Comparison of ENCODE assay signal across 20 cellular contexts in genomic region chr1:75548721-75549480, GRCh38.
DNase-seq lines count a peak whose midpoint lies in the region; ATAC-seq, FAIRE-seq and TF ChIP-seq lines count a peak whose summit lies in the region.
"Had no signal": no experiment of that assay in that cellular context is flagged by ENCODE, and none has a peak within 500 bp of the region (broad histone marks: within the 10 kb centered on the region; RNA-seq: fewer than 3 reads in every experiment).

No MANE protein-coding gene starts in this region.

- peak overlapping the region; percentile 40 for H3K4me2 ChIP-seq in endothelial cell of umbilical vein (ENCODE audit: insufficient read depth, low read length)
- H3K4me2 ChIP-seq: KMS-11 had no signal

- H3K4me1 ChIP-seq in endothelial cell of umbilical vein (ENCODE audit: control insufficient read depth, extremely low read depth, insufficient read depth, low read length) (peaks cover 30% of the 10 kb centered on the region), pancreas (no peaks in the 10 kb centered on the region)
- H3K4me1 ChIP-seq: Caco-2 had no signal

- CTCF ChIA-PET in endothelial cell of umbilical vein (lab: Charles Lee), result interaction anchor here (1.0 to 2.9 kb wide), 10 partner anchors 10 to 316 kb away, joined by 3 to 7 read pairs (median 4); no protein-coding TSS in a partner anchor

- no peaks in the 10 kb centered on the region for H4K20me1 ChIP-seq in endothelial cell of umbilical vein (replicated peaks; ENCODE audit: control insufficient read depth, extremely low read depth, insufficient read depth, low read length)

- TF ChIP-seq POLR2A in endothelial cell of umbilical vein (IDR thresholded peaks at IDR 0.05; ENCODE audit: low read depth, low read length), result no peak

- DNase-seq in NCI-H226 (peak; percentile 35), WERI-Rb-1 (no peak), endothelial cell of umbilical vein (ENCODE audit: low read depth, low spot score) (peak; percentile 86), pancreas (no peak), NCI-H146 treated with DMSO at 0.1 percent for 48 hours (lab: John Stamatoyannopoulos, UW; ENCODE audit: unreplicated experiment) (no peak), glomerular visceral epithelial cell (ENCODE audit: extremely low spot score) (no peak), head of caudate nucleus (no peak)
- DNase-seq: Caco-2, DMS53, GM23248, HCEC 1CT, MM.1S, NCI-H1092 treated with DMSO at 0.1 percent for 48 hours, NCI-H1694, NCI-H69, Right ventricle myocardium superior had no signal

- intact Hi-C loops in endothelial cell of umbilical vein (cut with micrococcal nuclease) (loop anchor here (1.0 to 2.0 kb wide), 2 partner anchors 27 to 202 kb away; no protein-coding TSS in a partner anchor), pancreas (cut with DNase I) (no loop called here), head of caudate nucleus (cut with DNase I) (no loop called here)

- H3K4me3 ChIP-seq in WERI-Rb-1 (ENCODE audit: low read depth, low read length) (no peak overlapping the region), endothelial cell of umbilical vein (replicated peaks in 1 of 3; ENCODE audit: insufficient read depth in 1 of 3, low read depth in 1 of 3, low read length in 3 of 3) (no peak overlapping the region), pancreas (no peak overlapping the region)
- H3K4me3 ChIP-seq: GM23248 had no signal

- no peaks in the 10 kb centered on the region for H3K79me2 ChIP-seq in endothelial cell of umbilical vein (ENCODE audit: control insufficient read depth, insufficient read depth, low read length)

- TF ChIP-seq CTCF in WERI-Rb-1 (IDR thresholded peaks at IDR 0.05; ENCODE audit: low read depth, low read length) (no peak), endothelial cell of umbilical vein (IDR thresholded peaks at IDR 0.05; ENCODE audit: extremely low read depth in 1 of 2, insufficient read depth in 1 of 2, low read depth in 1 of 2, low read length in 2 of 2) (no peak), pancreas (IDR thresholded peaks at IDR 0.05) (no peak)

- POLR2A ChIA-PET in endothelial cell of umbilical vein (lab: Charles Lee), result interaction anchor here (0.9 kb wide), 1 partner anchor 10 kb away, joined by 3 read pairs; no protein-coding TSS in a partner anchor

- 59 to 66% methylated on average over 3 of the region's 3 CpGs for WGBS in pancreas, 2 donors

- dilution Hi-C loops in endothelial cell of umbilical vein (cut with MboI; ENCODE audit: extremely low pct_ligation_motif_present, low sequenced_read_pairs), result no loop called here

- FAIRE-seq in endothelial cell of umbilical vein (lab: Jason Lieb, UNC) (peak; percentile 86), pancreas (lab: Jason Lieb, UNC) (no peak)
- FAIRE-seq: HepG2, RCC 7860 had no signal

- no peak overlapping the region for H3K9ac ChIP-seq in endothelial cell of umbilical vein (replicated peaks; ENCODE audit: extremely low read depth, insufficient read depth, low read length)
- H3K9ac ChIP-seq: GM23248, KMS-11 had no signal

- no peaks in the 10 kb centered on the region for H3K9me1 ChIP-seq in endothelial cell of umbilical vein (replicated peaks; ENCODE audit: control insufficient read depth, extremely low read depth, insufficient read depth, low read length)

- H3K36me3 ChIP-seq in WERI-Rb-1 (no peaks in the 10 kb centered on the region), endothelial cell of umbilical vein (ENCODE audit: control insufficient read depth in 2 of 2, extremely low read depth in 1 of 2, insufficient read depth in 2 of 2, low read length in 2 of 2) (no peaks in the 10 kb centered on the region), pancreas (no peaks in the 10 kb centered on the region)

- H3K27ac ChIP-seq in WERI-Rb-1 (0 out of 2 replicates have a peak overlapping the region, but pooled peaks have one; percentile 11), endothelial cell of umbilical vein (ENCODE audit: insufficient read depth, low read depth, low read length) (peak overlapping the region; percentile 23), pancreas (no peak overlapping the region)
- H3K27ac ChIP-seq: GM23248, KMS-11 had no signal

- no peaks in the 10 kb centered on the region for H3K9me3 ChIP-seq in WERI-Rb-1 (ENCODE audit: severe bottlenecking)
- no peaks in the 10 kb centered on the region for H3K9me3 ChIP-seq in endothelial cell of umbilical vein (replicated peaks; ENCODE audit: control insufficient read depth, insufficient read depth, low read length)
- no peaks in the 10 kb centered on the region for H3K9me3 ChIP-seq in pancreas
- H3K9me3 ChIP-seq: Caco-2 had no signal

- ATAC-seq in pancreas, result peak in 3 of 4 donors; percentile 30 to 55 (median 34)
- no peak for ATAC-seq in GM18511 (IDR thresholded peaks at IDR 0.05; ENCODE audit: unreplicated experiment)
- ATAC-seq: HepG2 had no signal

- H3K27me3 ChIP-seq in WERI-Rb-1 (ENCODE audit: insufficient read depth, low read depth, severe bottlenecking) (no peaks in the 10 kb centered on the region), endothelial cell of umbilical vein (ENCODE audit: control insufficient read depth in 2 of 2, insufficient read depth in 2 of 2, low read length in 2 of 2) (no peaks in the 10 kb centered on the region), pancreas (no peaks in the 10 kb centered on the region)

- H2AFZ ChIP-seq in endothelial cell of umbilical vein (ENCODE audit: low read depth, low read length), result no peak overlapping the region
- H2AFZ ChIP-seq: GM23248 had no signal

- no TSS peak for BruUV-seq in endothelial cell of umbilical vein (replicated peaks; lab: Mats Ljungman, UMichigan)

TF ChIP-seq in endothelial cell of umbilical vein, 7 proteins besides CTCF, POLR2A, EP300 and RAD21:
- TF ChIP-seq POLR2AphosphoS5 (IDR thresholded peaks at IDR 0.05; ENCODE audit: insufficient read depth, low read depth, low read length) (peak; percentile 31), MAX (IDR thresholded peaks at IDR 0.05; ENCODE audit: insufficient read depth, insufficient read length) (no peak)

Comparison
In these comparisons a context has a peak if more than half of its experiments do, and no peak if none do; other contexts are left out.
1. DNase-seq: peak in NCI-H226 (single experiment) and endothelial cell of umbilical vein (single experiment); none in WERI-Rb-1 (single experiment), pancreas (0 of 6), NCI-H146 treated with DMSO at 0.1 percent for 48 hours (single experiment), glomerular visceral epithelial cell (single experiment) and head of caudate nucleus (0 of 42).
2. H3K27ac ChIP-seq: peak in WERI-Rb-1 (single experiment) and endothelial cell of umbilical vein (single experiment); none in pancreas (0 of 4).